ENCODE assay signal across 8 cellular contexts in the genomic region with DNA sequence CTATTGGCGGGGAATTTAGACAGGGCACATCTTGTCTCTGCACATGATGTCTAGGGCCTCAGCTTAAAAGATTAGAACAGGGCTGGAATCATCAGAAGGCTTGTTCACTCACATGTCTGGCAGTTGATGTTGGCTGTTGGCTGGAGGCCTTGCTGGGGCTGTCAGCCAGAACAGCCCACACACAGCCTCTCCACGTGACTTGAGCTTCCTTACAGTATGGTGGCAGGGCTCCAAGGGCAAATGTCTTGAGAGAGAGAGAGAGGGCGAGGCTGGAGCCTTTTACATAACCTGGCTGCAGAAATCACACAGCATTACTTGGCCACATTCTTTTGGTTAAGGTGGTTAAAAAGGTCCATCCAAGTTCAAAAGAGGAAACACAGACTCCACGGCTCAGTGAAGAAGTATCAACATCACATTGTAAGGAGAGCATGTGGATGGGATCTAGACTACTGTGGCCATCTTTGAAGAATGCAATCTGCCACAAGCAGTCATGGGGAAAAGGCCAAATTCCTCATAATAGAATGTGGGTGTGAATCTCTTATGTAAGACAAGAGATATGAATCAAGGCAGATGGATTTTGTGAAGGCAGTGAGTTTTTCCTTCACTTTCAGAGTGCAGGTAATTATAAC. TPM values are rescaled to one million over a fixed set of nuclear protein-coding genes. Genes with fewer than 3 reads are reported as not detected.
DNase-seq lines count a peak whose midpoint lies in the region; ATAC-seq and TF ChIP-seq lines count a peak whose summit lies in the region.

No MANE protein-coding gene starts in this region.

- no peak overlapping the region for H3K27ac ChIP-seq in HEK293 (ENCODE audit: extremely low read depth, low read depth, low read length)
- peak overlapping the region; percentile 2 to 76 (median 48) for H3K27ac ChIP-seq in heart left ventricle

- H3K4me3 Mint-ChIP-seq in activated T-helper 17 cell treated with anti-CD3 and anti-CD28 coated beads, Interleukin-2, amount 50 U/mL, for 72 hours: peak overlapping the region; percentile 88

- H3K9me3 ChIP-seq in HEK293 (ENCODE audit: control insufficient read depth, insufficient read depth, low read depth, low read length) (no peaks in the 10 kb centered on the region), heart left ventricle (no peaks in the 10 kb centered on the region)

- H3K27me3 Mint-ChIP-seq in activated T-helper 17 cell treated with anti-CD3 and anti-CD28 coated beads, Interleukin-2, amount 50 U/mL, for 72 hours: no peaks in the 10 kb centered on the region

- intact Hi-C loops in heart left ventricle (cut with DNase I): loop anchor here in 9 of 10 donors (5.0 to 10.0 kb wide), 4 partner anchors 53 to 406 kb away; partner anchors contain the start of genes HNRNPLL (in 5 of the 9) and GALM (in 2 of the 9)

- CTCF ChIA-PET in HEK293 (lab: Yijun Ruan, JAX): interaction anchor here (0.8 to 1.4 kb wide), 3 partner anchors 138 to 363 kb away, joined by 4 to 5 read pairs (median 4); no protein-coding TSS in a partner anchor

- H3K27me3 ChIP-seq in heart left ventricle: no peaks in the 10 kb centered on the region

- POLR2A ChIA-PET in HEK293 (lab: Yijun Ruan, JAX): no interaction called here

- no peaks in the 10 kb centered on the region for H3K9me3 Mint-ChIP-seq in activated T-helper 17 cell treated with anti-CD3 and anti-CD28 coated beads, Interleukin-2, amount 50 U/mL, for 72 hours

- TF ChIP-seq CTCF in HEK293 (tag by site-specific recombination; IDR thresholded peaks at IDR 0.05) (no peak), heart left ventricle (IDR thresholded peaks at IDR 0.05) (no peak)

- peak; percentile 12 for ATAC-seq in activated T-helper 17 cell treated with anti-CD3 and anti-CD28 coated beads, Interleukin-2, amount 50 U/mL, for 72 hours (replicated peaks)
- ATAC-seq in heart left ventricle: peak; percentile 86 to 95 (median 94)

- no peak for TF ChIP-seq POLR2A in heart left ventricle (IDR thresholded peaks at IDR 0.05)

- H3K27ac Mint-ChIP-seq in activated T-helper 17 cell treated with anti-CD3 and anti-CD28 coated beads, Interleukin-2, amount 50 U/mL, for 72 hours: peak overlapping the region; percentile 94

- H3K4me3 ChIP-seq in HEK293 (ENCODE audit: low read depth, low read length) (no peak overlapping the region), heart left ventricle (no peak overlapping the region)

- WGBS in heart left ventricle, 4 donors: 12 to 20% (median 16%) methylated on average over 4 of the region's 4 CpGs

- peaks cover 95% of the 10 kb centered on the region for H3K36me3 Mint-ChIP-seq in activated T-helper 17 cell treated with anti-CD3 and anti-CD28 coated beads, Interleukin-2, amount 50 U/mL, for 72 hours (ENCODE audit: low read depth)

- peak; percentile 74 for DNase-seq in AG08395 (ENCODE audit: low spot score)
- peak; percentile 75 to 84 (median 80) for DNase-seq in heart left ventricle
- DNase-seq in stromal cell of bone marrow (ENCODE audit: low read depth): peak; percentile 91
- DNase-seq in NCI-H1105 (lab: John Stamatoyannopoulos, UW): no peak
- DNase-seq in retina: no peak
- no peak for DNase-seq in stimulated activated CD4-positive, alpha-beta T cell treated with anti-CD3 and anti-CD28 coated beads, Interleukin-12 subunit alpha, Interleukin-12 subunit beta, amount 100 ng/mL, for 4 hours

- H3K4me1 Mint-ChIP-seq in activated T-helper 17 cell treated with anti-CD3 and anti-CD28 coated beads, Interleukin-2, amount 50 U/mL, for 72 hours: peaks cover 45% of the 10 kb centered on the region

- H3K4me1 ChIP-seq in HEK293 (ENCODE audit: control insufficient read depth, insufficient read depth, low read length) (no peaks in the 10 kb centered on the region), heart left ventricle (peaks cover 0 to 35% (median 21%) of the 10 kb centered on the region in 12 donors)

- H3K36me3 ChIP-seq in HEK293 (ENCODE audit: control insufficient read depth in 2 of 2, insufficient read depth in 1 of 2, low read length in 2 of 2) (peaks cover 0 to 8% of the 10 kb centered on the region in 2 experiments; a peak in 2 of 3 replicates), heart left ventricle (peaks cover 0 to 8% (median 0%) of the 10 kb centered on the region in 9 donors)

TF ChIP-seq in HEK293, 187 proteins besides CTCF, POLR2A, EP300 and RAD21:
- TF ChIP-seq ZNF830 (tag by site-specific recombination; IDR thresholded peaks at IDR 0.05; ENCODE audit: low read depth): no peak
- TF ChIP-seq ZNF768 (tag by site-specific recombination; IDR thresholded peaks at IDR 0.05): no peak
- no peak for TF ChIP-seq ZFHX2 (tag by site-specific recombination; conservative IDR thresholded peaks at IDR 0.05)
- TF ChIP-seq SETDB1 (IDR thresholded peaks at IDR 0.05; ENCODE audit: insufficient read length, low read length): peak; percentile 15
- TF ChIP-seq ZNF707 (tag by site-specific recombination; IDR thresholded peaks at IDR 0.05): no peak

RNA-seq across cellular contexts. Expression of gene SRSF7, which starts 30.4 kb away (rescaled TPM):
- 100 to 1,000 TPM; 199 to 366 TPM for total RNA-seq in activated T-helper 17 cell treated with anti-CD3 and anti-CD28 coated beads, Interleukin-2, amount 50 U/mL, for 72 hours
- total RNA-seq in heart left ventricle: 10 to 100 TPM; 28.1 to 75.0 (median 43.9) TPM
- 100 to 1,000 TPM in 1 of 2 donors, 10 to 100 TPM in 1; 42.2 to 101 TPM for polyA plus RNA-seq in heart left ventricle

RNA-seq across cellular contexts. Expression of gene GALM, which starts 54.8 kb away (rescaled TPM):
- total RNA-seq in activated T-helper 17 cell treated with anti-CD3 and anti-CD28 coated beads, Interleukin-2, amount 50 U/mL, for 72 hours: 100 to 1,000 TPM in 1 of 2 donors, 10 to 100 TPM in 1; 85.2 to 123 TPM
- 10 to 100 TPM in 8 of 9 donors, 1 to 10 TPM in 1; 6.3 to 25.3 (median 11.9) TPM for total RNA-seq in heart left ventricle
- 1 to 10 TPM; 8.2 to 9.9 TPM for polyA plus RNA-seq in heart left ventricle

RNA-seq across cellular contexts. Expression of gene GEMIN6, which starts 57.3 kb away (rescaled TPM):
- total RNA-seq in activated T-helper 17 cell treated with anti-CD3 and anti-CD28 coated beads, Interleukin-2, amount 50 U/mL, for 72 hours: 10 to 100 TPM; 18.6 to 28.4 TPM
- 1 to 10 TPM; 4.0 to 9.8 (median 7.2) TPM for total RNA-seq in heart left ventricle
- 1 to 10 TPM; 6.8 to 9.0 TPM for polyA plus RNA-seq in heart left ventricle

Comparison
In these comparisons a context has a peak if more than half of its experiments do, and no peak if none do; other contexts are left out.
1. DNase-seq: peak in AG08395 (single experiment), heart left ventricle (5 of 5) and stromal cell of bone marrow (single experiment); none in NCI-H1105 (single experiment), retina (single experiment) and stimulated activated CD4-positive, alpha-beta T cell treated with anti-CD3 and anti-CD28 coated beads, Interleukin-12 subunit alpha, Interleukin-12 subunit beta, amount 100 ng/mL, for 4 hours (single experiment).